18 cellular contexts compared by ENCODE assay signal in genomic region chr10:73813333-73813732, GRCh38.
"Had no signal": no experiment of that assay in that cellular context is flagged by ENCODE, and none has a peak within 500 bp of the region (broad histone marks: within the 10 kb centered on the region; RNA-seq: fewer than 3 reads in every experiment).

No MANE protein-coding gene starts in this region.

- ATAC-seq: activated naive CD4-positive, alpha-beta T cell treated with anti-CD3 and anti-CD28 coated beads, Interleukin-2, amount 50 U/mL, for 72 hours; heart right ventricle; left colon had no signal

- H3K27me3 Mint-ChIP-seq: naive B cell had no signal

- H3K27me3 ChIP-seq: brain microvascular endothelial cell, heart right ventricle, tibial artery, uterus had no signal

- H3K9me3 ChIP-seq: heart right ventricle, SK-N-SH, tibial artery, uterus had no signal

- H3K4me3 ChIP-seq: heart right ventricle, lung, tibial artery, uterus had no signal

- DNase-seq: activated CD4-positive, alpha-beta T cell treated with anti-CD3 and anti-CD28 coated beads, Interleukin-2, amount 50 U/mL, for 48 hours; activated effector memory CD4-positive, alpha-beta T cell treated with Interleukin-2 at 50 U/mL for 16 hours; brain microvascular endothelial cell; cortex of kidney; effector memory CD4-positive, alpha-beta T cell; heart right ventricle; left colon; naive B cell; retina; SK-N-SH; stimulated activated CD4-positive, alpha-beta T cell treated with anti-CD3 and anti-CD28 coated beads, Interleukin-4, amount 100 ng/mL, for 1 hour; stimulated activated naive CD4-positive, alpha-beta T cell; tibial artery; uterus had no signal

- H3K36me3 ChIP-seq: brain microvascular endothelial cell, uterus had no signal

- H3K9me3 Mint-ChIP-seq: activated naive CD4-positive, alpha-beta T cell treated with anti-CD3 and anti-CD28 coated beads, Interleukin-2, amount 50 U/mL, for 72 hours had no signal

- H3K27ac ChIP-seq: brain microvascular endothelial cell, epithelial cell of prostate, heart right ventricle, tibial artery, VCaP had no signal

- H3K4me1 ChIP-seq: uterus had no signal
